ENCODE assay signal across 20 cellular contexts in genomic region chr11:61090092-61090491, GRCh38. TPM values are rescaled to one million over a fixed set of nuclear protein-coding genes. Genes with fewer than 3 reads are reported as not detected.
DNase-seq lines count a peak whose midpoint lies in the region; ATAC-seq lines count a peak whose summit lies in the region.
"Had no signal": no experiment of that assay in that cellular context is flagged by ENCODE, and none has a peak within 500 bp of the region (broad histone marks: within the 10 kb centered on the region; RNA-seq: fewer than 3 reads in every experiment).

No MANE protein-coding gene starts in this region.

- H3K27ac Mint-ChIP-seq in activated naive CD4-positive, alpha-beta T cell treated with anti-CD3 and anti-CD28 coated beads, Interleukin-2, amount 10 ng/mL, durations not matched to agents 7 days and 5 days, result peak overlapping the region; percentile 24
- H3K27ac Mint-ChIP-seq in T-cell, result peak overlapping the region; percentile 91 to 99
- H3K27ac Mint-ChIP-seq in activated naive CD8-positive, alpha-beta T cell, result no peak overlapping the region
- peak overlapping the region; percentile 97 for H3K27ac Mint-ChIP-seq in stimulated activated memory B cell treated with anti-CD40 and anti-IgM and Interleukin-4, amounts not matched to agents 10 μg/mL and 1 μg/mL and 100 μg/mL, for 72 hours
- H3K27ac Mint-ChIP-seq: progenitor cell of endocrine pancreas had no signal

- no peak for ATAC-seq in T-cell (replicated peaks in 1 of 4)
- no peak for ATAC-seq in stimulated activated memory B cell treated with anti-CD40 and anti-IgM and Interleukin-4, amounts not matched to agents 10 μg/mL and 1 μg/mL and 100 μg/mL, for 72 hours
- ATAC-seq: activated CD4-positive, CD25-positive, alpha-beta regulatory T cell treated with anti-CD3 and anti-CD28 coated beads, Interleukin-2, amount 50 U/mL, for 24 hours; left cardiac atrium had no signal

- peaks cover 7% of the 10 kb centered on the region for H3K36me3 Mint-ChIP-seq in activated naive CD4-positive, alpha-beta T cell treated with anti-CD3 and anti-CD28 coated beads, Interleukin-2, amount 10 ng/mL, durations not matched to agents 7 days and 5 days
- H3K36me3 Mint-ChIP-seq in T-cell, result no peaks in the 10 kb centered on the region
- peaks cover 2% of the 10 kb centered on the region for H3K36me3 Mint-ChIP-seq in activated naive CD8-positive, alpha-beta T cell
- H3K36me3 Mint-ChIP-seq in stimulated activated memory B cell treated with anti-CD40 and anti-IgM and Interleukin-4, amounts not matched to agents 10 μg/mL and 1 μg/mL and 100 μg/mL, for 72 hours, result no peaks in the 10 kb centered on the region

- H3K9me3 Mint-ChIP-seq in activated naive CD4-positive, alpha-beta T cell treated with anti-CD3 and anti-CD28 coated beads, Interleukin-2, amount 10 ng/mL, durations not matched to agents 7 days and 5 days, result peaks cover 2% of the 10 kb centered on the region
- no peaks in the 10 kb centered on the region for H3K9me3 Mint-ChIP-seq in T-cell
- no peaks in the 10 kb centered on the region for H3K9me3 Mint-ChIP-seq in activated naive CD8-positive, alpha-beta T cell (ENCODE audit: low read depth)
- peaks cover 3% of the 10 kb centered on the region for H3K9me3 Mint-ChIP-seq in stimulated activated memory B cell treated with anti-CD40 and anti-IgM and Interleukin-4, amounts not matched to agents 10 μg/mL and 1 μg/mL and 100 μg/mL, for 72 hours

- H3K4me1 Mint-ChIP-seq in activated naive CD4-positive, alpha-beta T cell treated with anti-CD3 and anti-CD28 coated beads, Interleukin-2, amount 10 ng/mL, durations not matched to agents 7 days and 5 days, result peaks cover 57% of the 10 kb centered on the region
- H3K4me1 Mint-ChIP-seq in T-cell, result peaks cover 46 to 61% (median 49%) of the 10 kb centered on the region in 3 donors
- peaks cover 55% of the 10 kb centered on the region for H3K4me1 Mint-ChIP-seq in activated naive CD8-positive, alpha-beta T cell (ENCODE audit: low read depth)
- peaks cover 53% of the 10 kb centered on the region for H3K4me1 Mint-ChIP-seq in stimulated activated memory B cell treated with anti-CD40 and anti-IgM and Interleukin-4, amounts not matched to agents 10 μg/mL and 1 μg/mL and 100 μg/mL, for 72 hours

- no peak overlapping the region for H3K4me3 Mint-ChIP-seq in activated naive CD4-positive, alpha-beta T cell treated with anti-CD3 and anti-CD28 coated beads, Interleukin-2, amount 10 ng/mL, durations not matched to agents 7 days and 5 days
- peak overlapping the region in 1 of 3 donors; percentile 68 for H3K4me3 Mint-ChIP-seq in T-cell
- peak overlapping the region; percentile 88 for H3K4me3 Mint-ChIP-seq in activated naive CD8-positive, alpha-beta T cell
- peak overlapping the region; percentile 82 for H3K4me3 Mint-ChIP-seq in stimulated activated memory B cell treated with anti-CD40 and anti-IgM and Interleukin-4, amounts not matched to agents 10 μg/mL and 1 μg/mL and 100 μg/mL, for 72 hours

- POLR2A ChIA-PET in T-cell (lab: Charles Lee), result interaction anchor here in 1 of 2 donors (0.6 kb wide), 1 partner anchor 62 kb away, joined by 3 read pairs; no protein-coding TSS in a partner anchor

- H3K27me3 Mint-ChIP-seq in activated naive CD4-positive, alpha-beta T cell treated with anti-CD3 and anti-CD28 coated beads, Interleukin-2, amount 10 ng/mL, durations not matched to agents 7 days and 5 days, result no peaks in the 10 kb centered on the region
- no peaks in the 10 kb centered on the region for H3K27me3 Mint-ChIP-seq in T-cell
- H3K27me3 Mint-ChIP-seq in activated naive CD8-positive, alpha-beta T cell, result no peaks in the 10 kb centered on the region
- H3K27me3 Mint-ChIP-seq in stimulated activated memory B cell treated with anti-CD40 and anti-IgM and Interleukin-4, amounts not matched to agents 10 μg/mL and 1 μg/mL and 100 μg/mL, for 72 hours, result no peaks in the 10 kb centered on the region
- H3K27me3 Mint-ChIP-seq: progenitor cell of endocrine pancreas had no signal

- DNase-seq in activated naive CD4-positive, alpha-beta T cell treated with anti-CD3 and anti-CD28 coated beads, Interleukin-2, amount 10 ng/mL, durations not matched to agents 7 days and 5 days, result no peak
- DNase-seq in activated naive CD4-positive, alpha-beta T cell treated with anti-CD3 and anti-CD28 coated beads, Interleukin-2, amount 50 U/mL, for 16 hours, result no peak
- DNase-seq in T-cell (no peak), HuH-7 (ENCODE audit: low spot score) (no peak), globus pallidus (ENCODE audit: low spot score) (no peak)
- DNase-seq: adrenal gland; brain microvascular endothelial cell; effector CD8-positive, alpha-beta T cell; foreskin fibroblast; GM23248; left cardiac atrium; mammary epithelial cell; NCI-H446 treated with DMSO at 0.1 percent for 48 hours; sigmoid colon; trophoblast cell had no signal

- CTCF ChIA-PET in activated naive CD4-positive, alpha-beta T cell treated with anti-CD3 and anti-CD28 coated beads, Interleukin-2, amount 10 ng/mL, durations not matched to agents 7 days and 5 days (lab: Charles Lee), result interaction anchor here (0.7 to 4.0 kb wide), 4 partner anchors 9 to 25 kb away, joined by 3 to 18 read pairs (median 3); partner anchors contain the start of gene CD5
- CTCF ChIA-PET in T-cell (lab: Charles Lee), result no interaction called here

RNA-seq across cellular contexts. Expression of gene CD5, which starts 12.2 kb away (rescaled TPM):
- 100 to 1,000 TPM; 227 to 387 (median 255) TPM for total RNA-seq in T-cell
- total RNA-seq: GM23248, mammary epithelial cell, MCF 10A, progenitor cell of endocrine pancreas had no signal
